Comparison of ENCODE assay signal across 12 cellular contexts in the genomic region with DNA sequence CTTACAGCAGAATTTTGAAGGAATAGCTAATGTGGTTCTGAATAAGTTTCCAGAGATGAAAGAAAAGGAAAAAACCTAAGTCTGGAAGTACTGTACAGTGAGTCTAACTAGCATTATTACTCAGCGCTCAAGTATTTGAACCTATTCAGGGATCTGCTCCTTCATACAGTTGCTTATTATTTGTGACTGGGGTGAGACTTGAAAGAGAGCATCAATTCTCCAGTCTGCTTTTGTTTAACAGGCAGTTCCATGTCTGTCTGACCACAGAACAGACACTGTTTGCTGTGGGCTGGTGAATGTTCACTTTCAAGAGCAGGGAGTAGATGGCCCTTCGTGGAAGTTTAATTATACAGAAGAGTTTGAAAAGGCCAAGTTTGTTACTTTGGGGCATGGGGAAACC. TPM values are rescaled to one million over a fixed set of nuclear protein-coding genes. Genes with fewer than 3 reads are reported as not detected.
DNase-seq lines count a peak whose midpoint lies in the region; ATAC-seq, FAIRE-seq and TF ChIP-seq lines count a peak whose summit lies in the region.
"Had no signal": no experiment of that assay in that cellular context is flagged by ENCODE, and none has a peak within 500 bp of the region (broad histone marks: within the 10 kb centered on the region; RNA-seq: fewer than 3 reads in every experiment).

No MANE protein-coding gene starts in this region.

- TF ChIP-seq POLR2A in gastroesophageal sphincter (IDR thresholded peaks at IDR 0.05), result no peak

- H3K4me3 ChIP-seq in left ventricle myocardium inferior (no peak overlapping the region), heart right ventricle (no peak overlapping the region), gastroesophageal sphincter (no peak overlapping the region)
- H3K4me3 ChIP-seq: dorsolateral prefrontal cortex had no signal

- H3K36me3 ChIP-seq in left ventricle myocardium inferior (no peaks in the 10 kb centered on the region), heart right ventricle (peaks cover 0 to 27% (median 0%) of the 10 kb centered on the region in 9 donors), gastroesophageal sphincter (no peaks in the 10 kb centered on the region)

- 71 to 76% methylated on average over 2 of the region's 2 CpGs for WGBS in heart right ventricle, 2 donors
- WGBS in gastroesophageal sphincter (ENCODE audit: low coverage in 1 of 2), 2 donors, result 18 to 35% methylated on average over 2 of the region's 2 CpGs

- H3K27me3 ChIP-seq in left ventricle myocardium inferior (ENCODE audit: low read depth), result no peaks in the 10 kb centered on the region
- H3K27me3 ChIP-seq in heart right ventricle, result no peaks in the 10 kb centered on the region
- no peaks in the 10 kb centered on the region for H3K27me3 ChIP-seq in gastroesophageal sphincter
- H3K27me3 ChIP-seq: dorsolateral prefrontal cortex had no signal

- H3K9me3 ChIP-seq in left ventricle myocardium inferior (replicated peaks) (no peaks in the 10 kb centered on the region), heart right ventricle (no peaks in the 10 kb centered on the region), gastroesophageal sphincter (no peaks in the 10 kb centered on the region)

- intact Hi-C loops in left ventricle myocardium inferior (cut with micrococcal nuclease) (loop anchor here (10.0 kb wide), 1 partner anchor 96 kb away; no protein-coding TSS in a partner anchor), heart right ventricle (cut with DNase I) (loop anchor here in 6 of 10 donors (10.0 kb wide), 6 partner anchors 46 to 226 kb away; no protein-coding TSS in a partner anchor)

- no peak for DNase-seq in left ventricle myocardium inferior
- DNase-seq in heart right ventricle, result no peak
- peak; percentile 40 for DNase-seq in amniotic stem cell (lab: John Stamatoyannopoulos, UW)
- peak; percentile 76 for DNase-seq in urothelium cell line (ENCODE audit: low spot score)
- no peak for DNase-seq in NCI-H2029 treated with DMSO at 0.1 percent for 48 hours (lab: John Stamatoyannopoulos, UW)
- no peak for DNase-seq in NCI-H526 (lab: John Stamatoyannopoulos, UW)
- no peak for DNase-seq in NAMALWA (ENCODE audit: low spot score)
- DNase-seq: C1 segment of cervical spinal cord, dorsolateral prefrontal cortex, immature natural killer cell, NCI-H1417 had no signal

- H3K4me1 ChIP-seq in left ventricle myocardium inferior, result peaks cover 96% of the 10 kb centered on the region
- H3K4me1 ChIP-seq in heart right ventricle, result peaks cover 10 to 100% (median 80%) of the 10 kb centered on the region in 9 donors
- peaks cover 2 to 87% (median 47%) of the 10 kb centered on the region in 3 donors for H3K4me1 ChIP-seq in gastroesophageal sphincter

- peak overlapping the region; percentile 19 for H3K27ac ChIP-seq in left ventricle myocardium inferior (replicated peaks)
- peak overlapping the region in 1 of 10 donors; percentile 18 for H3K27ac ChIP-seq in heart right ventricle
- peak overlapping the region in 3 of 4 donors; percentile 49 to 97 (median 66) for H3K27ac ChIP-seq in gastroesophageal sphincter

- no peak for TF ChIP-seq EP300 in gastroesophageal sphincter (IDR thresholded peaks at IDR 0.05)

- TF ChIP-seq CTCF in left ventricle myocardium inferior (IDR thresholded peaks at IDR 0.05; ENCODE audit: borderline replicate concordance), result no peak
- TF ChIP-seq CTCF in heart right ventricle (IDR thresholded peaks at IDR 0.05), result no peak
- no peak for TF ChIP-seq CTCF in gastroesophageal sphincter (IDR thresholded peaks at IDR 0.05)

- no peak for FAIRE-seq in urothelium cell line (lab: Jason Lieb, UNC)

- no peak for ATAC-seq in heart right ventricle
- no peak for ATAC-seq in gastroesophageal sphincter

RNA-seq across cellular contexts. Expression of a gene that starts 9.3 kb away (rescaled TPM):
- total RNA-seq in left ventricle myocardium inferior (16.9 TPM), heart right ventricle (10 to 100 TPM in 9 of 10 donors, 1 to 10 TPM in 1; 8.5 to 33.5 (median 15.9) TPM), gastroesophageal sphincter (10 to 100 TPM; 18.7 to 30.1 (median 21.1) TPM)
- 1 to 10 TPM; 2.7 to 4.8 TPM for polyA plus RNA-seq in heart right ventricle

Comparison
In these comparisons a context has a peak if more than half of its experiments do, and no peak if none do; other contexts are left out.
1. DNase-seq: peak in amniotic stem cell (single experiment) and urothelium cell line (single experiment); none in left ventricle myocardium inferior (single experiment), heart right ventricle (0 of 2), NCI-H2029 treated with DMSO at 0.1 percent for 48 hours (single experiment), NCI-H526 (0 of 2) and NAMALWA (single experiment).